10 cellular contexts compared by ENCODE assay signal in the genomic region with DNA sequence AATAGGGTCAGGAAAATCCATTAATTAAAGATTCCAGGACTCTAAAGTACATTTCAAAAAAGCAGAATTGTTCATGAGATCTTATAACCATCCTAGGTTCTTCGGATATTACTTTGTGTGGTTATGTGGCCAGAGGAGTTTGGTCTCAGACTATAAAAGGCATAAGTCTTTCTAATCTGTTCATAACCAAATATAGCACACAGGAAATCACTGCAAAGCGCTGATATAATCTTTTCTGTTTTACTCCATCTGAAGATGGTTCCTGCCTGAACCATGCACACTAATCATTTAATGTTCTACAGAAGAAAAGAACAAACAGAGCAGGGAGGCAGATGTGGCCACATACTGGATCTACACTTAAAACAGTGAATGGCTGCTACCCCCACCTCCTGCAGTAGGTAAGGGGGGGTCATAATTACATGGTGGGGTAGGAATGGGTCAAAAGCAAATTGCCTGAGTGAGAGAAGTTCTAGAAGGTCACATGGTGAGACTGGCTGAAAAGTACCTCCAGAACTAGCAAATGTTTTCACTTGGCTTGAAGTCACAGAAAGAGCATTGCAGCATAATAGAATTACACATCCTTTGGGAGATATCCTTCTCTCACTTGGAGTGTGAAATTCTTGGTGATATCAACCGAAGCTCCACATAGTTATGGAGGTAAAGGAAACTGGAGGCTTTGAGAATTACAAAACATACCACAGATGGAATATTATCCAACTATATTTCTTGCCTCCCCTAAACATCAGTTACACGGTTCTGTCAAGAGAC.
DNase-seq lines count a peak whose midpoint lies in the region; ATAC-seq and TF ChIP-seq lines count a peak whose summit lies in the region.
"Had no signal": no experiment of that assay in that cellular context is flagged by ENCODE, and none has a peak within 500 bp of the region (broad histone marks: within the 10 kb centered on the region; RNA-seq: fewer than 3 reads in every experiment).

No MANE protein-coding gene starts in this region.

- H3K9me3 Mint-ChIP-seq in chondrocyte (ENCODE audit: low read depth), result peaks cover 8% of the 10 kb centered on the region

- H3K4me3 Mint-ChIP-seq in chondrocyte (ENCODE audit: unreplicated experiment), result no peak overlapping the region
- H3K4me3 Mint-ChIP-seq: T-helper 17 cell had no signal

- DNase-seq in GM13977 (ENCODE audit: low spot score) (peak; percentile 50), chondrocyte (ENCODE audit: low spot score) (no peak), HEK293T (ENCODE audit: extremely low spot score) (no peak), RWPE1 (ENCODE audit: low spot score) (no peak), NCI-H187 (lab: John Stamatoyannopoulos, UW) (no peak), substantia nigra (lab: John Stamatoyannopoulos, UW) (no peak)
- DNase-seq: Caco-2, T-helper 17 cell had no signal

- CTCF ChIA-PET in HEK293T (lab: Yijun Ruan, JAX) (no interaction called here), RWPE1 (lab: Yijun Ruan, JAX) (no interaction called here)

- TF ChIP-seq CTCF in GM13977 (IDR thresholded peaks at IDR 0.05; ENCODE audit: extremely low read depth, insufficient read depth, missing control alignments) (no peak), chondrocyte (IDR thresholded peaks at IDR 0.05) (no peak), RWPE1 (conservative IDR thresholded peaks at IDR 0.05; ENCODE audit: low read depth) (no peak)

- in situ Hi-C loops in GM13977 (cut with MboI; ENCODE audit: low pct_unique_long_range_greater_than_20kb, low sequenced_read_pairs, unreplicated experiment), result no loop called here

- H3K4me1 Mint-ChIP-seq in chondrocyte (ENCODE audit: low read depth), result peaks cover 49% of the 10 kb centered on the region
- H3K4me1 Mint-ChIP-seq: T-helper 17 cell had no signal

- H3K27me3 Mint-ChIP-seq in chondrocyte (ENCODE audit: low read depth), result no peaks in the 10 kb centered on the region
- H3K27me3 Mint-ChIP-seq: T-helper 17 cell had no signal

- H3K27ac Mint-ChIP-seq in chondrocyte (ENCODE audit: unreplicated experiment), result peak overlapping the region; percentile 76
- H3K27ac Mint-ChIP-seq: T-helper 17 cell had no signal

- ATAC-seq in GM21390 (IDR thresholded peaks at IDR 0.05; ENCODE audit: unreplicated experiment) (peak; percentile 39), HG03139 (IDR thresholded peaks at IDR 0.05; ENCODE audit: unreplicated experiment) (peak; percentile 45)
- ATAC-seq: T-helper 17 cell had no signal

- H3K36me3 Mint-ChIP-seq in chondrocyte (ENCODE audit: low read depth), result peaks cover 12% of the 10 kb centered on the region

- H3K27ac ChIP-seq in RWPE1, result no peak overlapping the region
- H3K27ac ChIP-seq in substantia nigra (ENCODE audit: low read depth, low read length, poor library complexity, severe bottlenecking), result no peak overlapping the region

- POLR2A ChIA-PET in HEK293T (lab: Yijun Ruan, JAX) (no interaction called here), RWPE1 (lab: Yijun Ruan, JAX; ENCODE audit: low non-redundant PET) (no interaction called here)

TF ChIP-seq in HEK293T, 16 proteins besides CTCF, POLR2A, EP300 and RAD21:
- no peak for TF ChIP-seq CTBP1 (IDR thresholded peaks at IDR 0.05; ENCODE audit: borderline replicate concordance)
- TF ChIP-seq TARDBP (IDR thresholded peaks at IDR 0.05), result no peak
- TF ChIP-seq L3MBTL2 (conservative IDR thresholded peaks at IDR 0.05), result no peak
- TF ChIP-seq ARNT (IDR thresholded peaks at IDR 0.05), result no peak
- TF ChIP-seq SP1 (IDR thresholded peaks at IDR 0.05), result no peak
- no peak for TF ChIP-seq FOXA1 (IDR thresholded peaks at IDR 0.05)
- no peak for TF ChIP-seq NFRKB (IDR thresholded peaks at IDR 0.05)
